8 cellular contexts compared by ENCODE assay signal in genomic region chr16:71894229-71894920, GRCh38. TPM values are rescaled to one million over a fixed set of nuclear protein-coding genes. Genes with fewer than 3 reads are reported as not detected.
DNase-seq lines count a peak whose midpoint lies in the region; ATAC-seq and TF ChIP-seq lines count a peak whose summit lies in the region.

No MANE protein-coding gene starts in this region.

- TF ChIP-seq CTCF in C4-2B (conservative IDR thresholded peaks at IDR 0.05) (peak; percentile 34), ascending aorta (IDR thresholded peaks at IDR 0.05) (peak in 1 of 3 experiments; percentile 22)

- H3K4me3 ChIP-seq in ascending aorta, result peak overlapping the region; percentile 71 to 81

- H3K27me3 ChIP-seq in ascending aorta, result no peaks in the 10 kb centered on the region

- H3K36me3 ChIP-seq in ascending aorta, result peaks cover 0 to 6% of the 10 kb centered on the region in 2 donors

- H3K4me1 ChIP-seq in ascending aorta, result peaks cover 0 to 27% of the 10 kb centered on the region in 2 donors

- DNase-seq in HK-2 (ENCODE audit: unreplicated experiment) (peak; percentile 49), SK-N-DZ (ENCODE audit: low spot score) (peak; percentile 72), ascending aorta (ENCODE audit: low spot score in 2 of 2) (peak in 1 of 2 donors; percentile 72), hypothalamus (lab: John Stamatoyannopoulos, UW) (peak in 30 of 51 donors; percentile 8 to 70 (median 29)), renal cortical epithelial cell (ENCODE audit: low read depth) (peak; percentile 40), NCI-H446 treated with DMSO at 0.1 percent for 48 hours (lab: John Stamatoyannopoulos, UW) (no peak)

- H3K9me3 ChIP-seq in ascending aorta, result no peaks in the 10 kb centered on the region

- peak overlapping the region; percentile 96 for H3K27ac ChIP-seq in C4-2B
- H3K27ac ChIP-seq in ascending aorta, result peak overlapping the region; percentile 94 to 97

- peak; percentile 30 for ATAC-seq in GM18909 (IDR thresholded peaks at IDR 0.05; ENCODE audit: poor library complexity, unreplicated experiment)

- intact Hi-C loops in ascending aorta (cut with DNase I), result loop anchor here (2.0 to 10.0 kb wide), 3 partner anchors 76 to 1040 kb away; partner anchors contain the start of gene AP1G1

RNA-seq across cellular contexts. Expression of gene IST1, which starts 1.0 kb away (rescaled TPM):
- 403 and 436 TPM in 2 replicates for polyA plus RNA-seq in SK-N-DZ (2014; cell fraction: cytosol; rRNA removed)
- 316 and 411 TPM in 2 replicates for polyA plus RNA-seq in SK-N-DZ (2014; cell fraction: nucleus; rRNA removed)
- 116 TPM for total RNA-seq in ascending aorta
- 231 and 302 TPM in 2 replicates for total RNA-seq in renal cortical epithelial cell

RNA-seq across cellular contexts. Expression of gene ZNF821, which starts 10.4 kb away (rescaled TPM):
- polyA plus RNA-seq in SK-N-DZ (2014; cell fraction: cytosol; rRNA removed), result 46.7 and 88.4 TPM in 2 replicates
- polyA plus RNA-seq in SK-N-DZ (2014; cell fraction: nucleus; rRNA removed), result 37.9 and 43.1 TPM in 2 replicates
- not detected for total RNA-seq in ascending aorta
- 5.7 and 7.2 TPM in 2 replicates for total RNA-seq in renal cortical epithelial cell

RNA-seq across cellular contexts. Expression of gene ATXN1L, which starts 48.6 kb away (rescaled TPM):
- 10.3 and 10.6 TPM in 2 replicates for polyA plus RNA-seq in SK-N-DZ (2014; cell fraction: cytosol; rRNA removed)
- polyA plus RNA-seq in SK-N-DZ (2014; cell fraction: nucleus; rRNA removed), result 8.5 and 13.5 TPM in 2 replicates
- total RNA-seq in ascending aorta (11.8 TPM), renal cortical epithelial cell (16.0 and 34.2 TPM in 2 replicates)
